Comparison of ENCODE assay signal across 1 cellular context in the genomic region with DNA sequence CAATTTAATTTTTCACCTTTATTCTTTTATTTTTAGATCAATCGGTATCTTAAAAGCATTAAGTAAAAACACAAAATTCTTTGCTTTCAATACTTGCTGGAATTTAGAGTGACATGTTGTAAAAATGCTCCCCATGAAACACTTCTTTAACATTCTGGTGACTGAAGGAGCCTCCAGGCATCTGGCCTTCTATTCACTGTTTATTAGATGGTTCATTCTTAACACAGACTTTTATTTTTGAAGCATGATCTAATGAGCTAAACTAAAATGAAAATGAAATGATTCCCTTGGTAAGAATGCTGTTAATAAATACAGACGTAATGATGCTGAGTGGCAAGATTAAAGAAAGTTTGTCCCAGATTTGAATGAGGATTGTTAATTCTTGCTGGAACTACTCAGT.
TF ChIP-seq lines count a peak whose summit lies in the region.

No MANE protein-coding gene starts in this region.

TF ChIP-seq in GM23338, 12 proteins besides CTCF, POLR2A, EP300 and RAD21 (continued from another document):
- TF ChIP-seq, protein P1, sequence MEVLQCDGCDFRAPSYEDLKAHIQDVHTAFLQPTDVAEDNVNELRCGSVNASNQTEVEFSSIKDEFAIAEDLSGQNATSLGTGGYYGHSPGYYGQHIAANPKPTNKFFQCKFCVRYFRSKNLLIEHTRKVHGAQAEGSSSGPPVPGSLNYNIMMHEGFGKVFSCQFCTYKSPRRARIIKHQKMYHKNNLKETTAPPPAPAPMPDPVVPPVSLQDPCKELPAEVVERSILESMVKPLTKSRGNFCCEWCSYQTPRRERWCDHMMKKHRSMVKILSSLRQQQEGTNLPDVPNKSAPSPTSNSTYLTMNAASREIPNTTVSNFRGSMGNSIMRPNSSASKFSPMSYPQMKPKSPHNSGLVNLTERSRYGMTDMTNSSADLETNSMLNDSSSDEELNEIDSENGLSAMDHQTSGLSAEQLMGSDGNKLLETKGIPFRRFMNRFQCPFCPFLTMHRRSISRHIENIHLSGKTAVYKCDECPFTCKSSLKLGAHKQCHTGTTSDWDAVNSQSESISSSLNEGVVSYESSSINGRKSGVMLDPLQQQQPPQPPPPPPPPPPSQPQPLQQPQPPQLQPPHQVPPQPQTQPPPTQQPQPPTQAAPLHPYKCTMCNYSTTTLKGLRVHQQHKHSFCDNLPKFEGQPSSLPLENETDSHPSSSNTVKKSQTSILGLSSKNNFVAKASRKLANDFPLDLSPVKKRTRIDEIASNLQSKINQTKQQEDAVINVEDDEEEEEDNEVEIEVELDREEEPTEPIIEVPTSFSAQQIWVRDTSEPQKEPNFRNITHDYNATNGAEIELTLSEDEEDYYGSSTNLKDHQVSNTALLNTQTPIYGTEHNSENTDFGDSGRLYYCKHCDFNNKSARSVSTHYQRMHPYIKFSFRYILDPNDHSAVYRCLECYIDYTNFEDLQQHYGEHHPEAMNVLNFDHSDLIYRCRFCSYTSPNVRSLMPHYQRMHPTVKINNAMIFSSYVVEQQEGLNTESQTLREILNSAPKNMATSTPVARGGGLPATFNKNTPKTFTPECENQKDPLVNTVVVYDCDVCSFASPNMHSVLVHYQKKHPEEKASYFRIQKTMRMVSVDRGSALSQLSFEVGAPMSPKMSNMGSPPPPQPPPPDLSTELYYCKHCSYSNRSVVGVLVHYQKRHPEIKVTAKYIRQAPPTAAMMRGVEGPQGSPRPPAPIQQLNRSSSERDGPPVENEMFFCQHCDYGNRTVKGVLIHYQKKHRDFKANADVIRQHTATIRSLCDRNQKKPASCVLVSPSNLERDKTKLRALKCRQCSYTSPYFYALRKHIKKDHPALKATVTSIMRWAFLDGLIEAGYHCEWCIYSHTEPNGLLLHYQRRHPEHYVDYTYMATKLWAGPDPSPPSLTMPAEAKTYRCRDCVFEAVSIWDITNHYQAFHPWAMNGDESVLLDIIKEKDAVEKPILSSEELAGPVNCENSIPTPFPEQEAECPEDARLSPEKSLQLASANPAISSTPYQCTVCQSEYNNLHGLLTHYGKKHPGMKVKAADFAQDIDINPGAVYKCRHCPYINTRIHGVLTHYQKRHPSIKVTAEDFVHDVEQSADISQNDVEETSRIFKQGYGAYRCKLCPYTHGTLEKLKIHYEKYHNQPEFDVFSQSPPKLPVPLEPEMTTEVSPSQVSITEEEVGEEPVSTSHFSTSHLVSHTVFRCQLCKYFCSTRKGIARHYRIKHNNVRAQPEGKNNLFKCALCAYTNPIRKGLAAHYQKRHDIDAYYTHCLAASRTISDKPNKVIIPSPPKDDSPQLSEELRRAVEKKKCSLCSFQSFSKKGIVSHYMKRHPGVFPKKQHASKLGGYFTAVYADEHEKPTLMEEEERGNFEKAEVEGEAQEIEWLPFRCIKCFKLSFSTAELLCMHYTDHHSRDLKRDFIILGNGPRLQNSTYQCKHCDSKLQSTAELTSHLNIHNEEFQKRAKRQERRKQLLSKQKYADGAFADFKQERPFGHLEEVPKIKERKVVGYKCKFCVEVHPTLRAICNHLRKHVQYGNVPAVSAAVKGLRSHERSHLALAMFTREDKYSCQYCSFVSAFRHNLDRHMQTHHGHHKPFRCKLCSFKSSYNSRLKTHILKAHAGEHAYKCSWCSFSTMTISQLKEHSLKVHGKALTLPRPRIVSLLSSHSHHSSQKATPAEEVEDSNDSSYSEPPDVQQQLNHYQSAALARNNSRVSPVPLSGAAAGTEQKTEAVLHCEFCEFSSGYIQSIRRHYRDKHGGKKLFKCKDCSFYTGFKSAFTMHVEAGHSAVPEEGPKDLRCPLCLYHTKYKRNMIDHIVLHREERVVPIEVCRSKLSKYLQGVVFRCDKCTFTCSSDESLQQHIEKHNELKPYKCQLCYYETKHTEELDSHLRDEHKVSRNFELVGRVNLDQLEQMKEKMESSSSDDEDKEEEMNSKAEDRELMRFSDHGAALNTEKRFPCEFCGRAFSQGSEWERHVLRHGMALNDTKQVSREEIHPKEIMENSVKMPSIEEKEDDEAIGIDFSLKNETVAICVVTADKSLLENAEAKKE (CRISPR knock-in tag; IDR thresholded peaks at IDR 0.05): no peak
- TF ChIP-seq ZNF114 (CRISPR knock-in tag; IDR thresholded peaks at IDR 0.05): no peak
- TF ChIP-seq REST (IDR thresholded peaks at IDR 0.05; ENCODE audit: unreplicated experiment): no peak
- no peak for TF ChIP-seq ETS1 (IDR thresholded peaks at IDR 0.05)
- TF ChIP-seq JUNB (IDR thresholded peaks at IDR 0.05; ENCODE audit: unreplicated experiment): no peak
TF ChIP-seq in GM23338: peak in this region for 0.
